Comparison of ENCODE assay signal across 23 cellular contexts in genomic region chr4:6956434-6957147, GRCh38. TPM values are rescaled to one million over a fixed set of nuclear protein-coding genes. Genes with fewer than 3 reads are reported as not detected.
DNase-seq lines count a peak whose midpoint lies in the region; ATAC-seq and TF ChIP-seq lines count a peak whose summit lies in the region.
"Had no signal": no experiment of that assay in that cellular context is flagged by ENCODE, and none has a peak within 500 bp of the region (broad histone marks: within the 10 kb centered on the region; RNA-seq: fewer than 3 reads in every experiment).

No MANE protein-coding gene starts in this region.

- H3K27me3 ChIP-seq in colonic mucosa = no peaks in the 10 kb centered on the region
- H3K27me3 ChIP-seq in lower lobe of right lung (ENCODE audit: low read depth) = no peaks in the 10 kb centered on the region
- no peaks in the 10 kb centered on the region for H3K27me3 ChIP-seq in stomach
- H3K27me3 ChIP-seq in H7 (ENCODE audit: control insufficient read depth, insufficient read depth, low read length) = no peaks in the 10 kb centered on the region
- H3K27me3 ChIP-seq: Peyer's patch, SJSA1, tibial nerve had no signal

- H3K27ac ChIP-seq in colonic mucosa (peak overlapping the region; percentile 20), lower lobe of right lung (peak overlapping the region; percentile 68), stomach (peak overlapping the region; percentile 84 to 91 (median 87))
- H3K27ac ChIP-seq: SJSA1 had no signal

- H3K4me3 Mint-ChIP-seq in activated CD8-positive, alpha-beta memory T cell treated with anti-CD3 and anti-CD28 coated beads, Interleukin-2, amount 10 ng/mL, durations not matched to agents 7 days and 5 days = no peak overlapping the region
- H3K4me3 Mint-ChIP-seq: brain, IgD-negative memory B cell, immature natural killer cell had no signal

- H3K9me3 Mint-ChIP-seq in activated CD8-positive, alpha-beta memory T cell treated with anti-CD3 and anti-CD28 coated beads, Interleukin-2, amount 10 ng/mL, durations not matched to agents 7 days and 5 days (ENCODE audit: low read depth) = no peaks in the 10 kb centered on the region
- H3K9me3 Mint-ChIP-seq: brain, IgD-negative memory B cell, immature natural killer cell had no signal

- peak overlapping the region in 1 of 2 donors; percentile 4 for H3K9ac ChIP-seq in colonic mucosa (ENCODE audit: low read depth in 2 of 2, low read length in 2 of 2)

- H3K36me3 Mint-ChIP-seq in activated CD8-positive, alpha-beta memory T cell treated with anti-CD3 and anti-CD28 coated beads, Interleukin-2, amount 10 ng/mL, durations not matched to agents 7 days and 5 days = no peaks in the 10 kb centered on the region
- H3K36me3 Mint-ChIP-seq: brain, IgD-negative memory B cell, immature natural killer cell had no signal

- H3K4me1 ChIP-seq in colonic mucosa (peaks cover 9% of the 10 kb centered on the region), lower lobe of right lung (peaks cover 28% of the 10 kb centered on the region), stomach (peaks cover 53 to 90% (median 78%) of the 10 kb centered on the region in 4 donors)
- H3K4me1 ChIP-seq: SJSA1 had no signal

- no peak for ATAC-seq in activated CD8-positive, alpha-beta memory T cell treated with anti-CD3 and anti-CD28 coated beads, Interleukin-2, amount 10 ng/mL, durations not matched to agents 7 days and 5 days
- ATAC-seq in lower lobe of right lung = no peak
- ATAC-seq in GM19035 (IDR thresholded peaks at IDR 0.05; ENCODE audit: unreplicated experiment) = no peak
- no peak for ATAC-seq in GM18519 (IDR thresholded peaks at IDR 0.05; ENCODE audit: low FRiP score, unreplicated experiment)
- ATAC-seq: left ventricle myocardium superior had no signal

- intact Hi-C loops in colonic mucosa (cut with DNase I) (no loop called here), lower lobe of right lung (cut with DNase I) (no loop called here), stomach (cut with DNase I; ENCODE audit: low total_unique reads) (no loop called here)

- CTCF ChIA-PET in activated CD8-positive, alpha-beta memory T cell treated with anti-CD3 and anti-CD28 coated beads, Interleukin-2, amount 10 ng/mL, durations not matched to agents 7 days and 5 days (lab: Charles Lee) = no interaction called here

- no peaks in the 10 kb centered on the region for H3K27me3 Mint-ChIP-seq in activated CD8-positive, alpha-beta memory T cell treated with anti-CD3 and anti-CD28 coated beads, Interleukin-2, amount 10 ng/mL, durations not matched to agents 7 days and 5 days
- H3K27me3 Mint-ChIP-seq: IgD-negative memory B cell had no signal

- H3K36me3 ChIP-seq in colonic mucosa = no peaks in the 10 kb centered on the region
- no peaks in the 10 kb centered on the region for H3K36me3 ChIP-seq in lower lobe of right lung
- H3K36me3 ChIP-seq in stomach = peaks cover 0 to 6% (median 0%) of the 10 kb centered on the region in 4 donors
- H3K36me3 ChIP-seq in H7 (replicated peaks; ENCODE audit: control insufficient read depth, insufficient read depth, low read length) = no peaks in the 10 kb centered on the region
- H3K36me3 ChIP-seq: Peyer's patch, SJSA1, tibial nerve had no signal

- H3K4me3 ChIP-seq in colonic mucosa = no peak overlapping the region
- no peak overlapping the region for H3K4me3 ChIP-seq in lower lobe of right lung
- H3K4me3 ChIP-seq in stomach = no peak overlapping the region
- H3K4me3 ChIP-seq in H7 (ENCODE audit: insufficient read depth, low read depth, low read length) = no peak overlapping the region
- H3K4me3 ChIP-seq: Peyer's patch, SJSA1, smooth muscle cell, tibial nerve had no signal

- peaks cover 14% of the 10 kb centered on the region for H3K4me1 Mint-ChIP-seq in activated CD8-positive, alpha-beta memory T cell treated with anti-CD3 and anti-CD28 coated beads, Interleukin-2, amount 10 ng/mL, durations not matched to agents 7 days and 5 days

- no peak for TF ChIP-seq EP300 in stomach (IDR thresholded peaks at IDR 0.05)

- TF ChIP-seq POLR2A in stomach (IDR thresholded peaks at IDR 0.05) = no peak

- 44 to 85% (median 69%) methylated on average over 15 to 24 of the region's 24 CpGs for WGBS in stomach, 5 donors

- H3K9me3 ChIP-seq in colonic mucosa (no peaks in the 10 kb centered on the region), lower lobe of right lung (no peaks in the 10 kb centered on the region), stomach (no peaks in the 10 kb centered on the region)
- H3K9me3 ChIP-seq: Peyer's patch, SJSA1, tibial nerve had no signal

- no peak overlapping the region for H3K27ac Mint-ChIP-seq in activated CD8-positive, alpha-beta memory T cell treated with anti-CD3 and anti-CD28 coated beads, Interleukin-2, amount 10 ng/mL, durations not matched to agents 7 days and 5 days
- H3K27ac Mint-ChIP-seq: brain had no signal

- DNase-seq in activated CD8-positive, alpha-beta memory T cell treated with anti-CD3 and anti-CD28 coated beads, Interleukin-2, amount 50 U/mL, for 48 hours = peak; percentile 41
- no peak for DNase-seq in activated CD8-positive, alpha-beta memory T cell treated with anti-CD3 and anti-CD28 coated beads, Interleukin-2, amount 10 ng/mL, durations not matched to agents 7 days and 5 days
- DNase-seq in colonic mucosa = peak; percentile 22
- DNase-seq in lower lobe of right lung = no peak
- peak; percentile 29 for DNase-seq in stomach
- no peak for DNase-seq in H7
- DNase-seq: activated CD4-positive, alpha-beta T cell treated with anti-CD3 and anti-CD28 coated beads for 48 hours; C1 segment of cervical spinal cord; immature natural killer cell; left ventricle myocardium superior; NCI-H1417; NCI-H2107; NCI-H510A treated with DMSO at 0.1 percent for 48 hours; stimulated activated CD4-positive, alpha-beta T cell treated with anti-CD3 and anti-CD28 coated beads, Interleukin-2, amount 100 ng/mL, for 48 hours; stimulated activated naive CD4-positive, alpha-beta T cell treated with Interleukin-2 at 50 U/mL for 16 hours had no signal

- TF ChIP-seq CTCF in colonic mucosa (IDR thresholded peaks at IDR 0.05) (no peak), lower lobe of right lung (IDR thresholded peaks at IDR 0.05) (no peak), stomach (IDR thresholded peaks at IDR 0.05) (no peak)

RNA-seq across cellular contexts. Expression of gene TBC1D14, which starts 47.0 kb away (rescaled TPM):
- 10 to 100 TPM; 49.0 to 49.1 TPM for total RNA-seq in activated CD8-positive, alpha-beta memory T cell treated with anti-CD3 and anti-CD28 coated beads, Interleukin-2, amount 10 ng/mL, durations not matched to agents 7 days and 5 days
- total RNA-seq in colonic mucosa (10 to 100 TPM; 43.2 to 46.6 TPM), lower lobe of right lung (60.7 TPM), stomach (10 to 100 TPM; 33.5 to 72.4 (median 40.8) TPM)
- polyA plus RNA-seq in stomach = 10 to 100 TPM; 19.5 to 42.5 (median 40.0) TPM
- 55.8 and 58.3 TPM in 2 replicates for total RNA-seq in H7 (2014; rRNA removed; shearing (Covaris generic))

Comparison
In these comparisons a context has a peak if more than half of its experiments do, and no peak if none do; other contexts are left out.
1. DNase-seq: peak in activated CD8-positive, alpha-beta memory T cell treated with anti-CD3 and anti-CD28 coated beads, Interleukin-2, amount 50 U/mL, for 48 hours (single experiment), colonic mucosa (single experiment) and stomach (single experiment); none in activated CD8-positive, alpha-beta memory T cell treated with anti-CD3 and anti-CD28 coated beads, Interleukin-2, amount 10 ng/mL, durations not matched to agents 7 days and 5 days (single experiment), lower lobe of right lung (single experiment) and H7 (single experiment).
2. H3K27ac ChIP-seq: peak in every context shown above with its lines; median percentile 87 in stomach; 68 in lower lobe of right lung; 20 in colonic mucosa.